36 cellular contexts compared by ENCODE assay signal in genomic region chrX:873016-873415, GRCh38.
DNase-seq lines count a peak whose midpoint lies in the region; ATAC-seq, FAIRE-seq and TF ChIP-seq lines count a peak whose summit lies in the region.
"Had no signal": no experiment of that assay in that cellular context is flagged by ENCODE, and none has a peak within 500 bp of the region (broad histone marks: within the 10 kb centered on the region; RNA-seq: fewer than 3 reads in every experiment).

No MANE protein-coding gene starts in this region.

- intact Hi-C loops in left ventricle myocardium superior (cut with micrococcal nuclease), result no loop called here
- intact Hi-C loops in activated T-helper 1 cell treated with anti-CD3 and anti-CD28 coated beads, Interleukin-12 subunit alpha, Interleukin-12 subunit beta, Interleukin-2, Interleukin-4 antibody, amounts not matched to agents 30 ng/mL and 10 ng/mL and 1 ng/mL, durations not matched to agents 14 hours and 24 hours and 36 hours (cut with micrococcal nuclease), result no loop called here

- H3K18ac ChIP-seq in H1 (ENCODE audit: extremely low read depth, low read length), result no peak overlapping the region; the same call in 1 of the 2 replicates

- no peaks in the 10 kb centered on the region; the same call in 1 of the 2 replicates for H3K23me2 ChIP-seq in H1 (ENCODE audit: low read depth, low read length)

- TF ChIP-seq POLR2A in H1 (IDR thresholded peaks at IDR 0.05; ENCODE audit: control extremely low read depth in 1 of 2, low read depth in 2 of 2, low read length in 2 of 2), result no peak

- no peaks in the 10 kb centered on the region for H3K36me3 Mint-ChIP-seq in activated T-helper 1 cell treated with anti-CD3 and anti-CD28 coated beads, Interleukin-12 subunit alpha, Interleukin-12 subunit beta, Interleukin-2, Interleukin-4 antibody, amounts not matched to agents 30 ng/mL and 10 ng/mL and 1 ng/mL, durations not matched to agents 14 hours and 24 hours and 36 hours (ENCODE audit: low read depth)
- H3K36me3 Mint-ChIP-seq: CD14-positive monocyte; CD4-positive, alpha-beta memory T cell; CD4-positive, CD25-positive, alpha-beta regulatory T cell; CD8-positive, alpha-beta memory T cell; CD8-positive, alpha-beta T cell had no signal

- FAIRE-seq in H1 (lab: Jason Lieb, UNC) (no peak), small intestine (lab: Jason Lieb, UNC) (no peak)
- FAIRE-seq: A549, D721Med had no signal

- no peak overlapping the region for H3K4ac ChIP-seq in H1 (replicated peaks; ENCODE audit: insufficient read length, low read depth, low read length)

- no peak overlapping the region for H3K4me3 Mint-ChIP-seq in activated T-helper 1 cell treated with anti-CD3 and anti-CD28 coated beads, Interleukin-12 subunit alpha, Interleukin-12 subunit beta, Interleukin-2, Interleukin-4 antibody, amounts not matched to agents 30 ng/mL and 10 ng/mL and 1 ng/mL, durations not matched to agents 14 hours and 24 hours and 36 hours
- H3K4me3 Mint-ChIP-seq: B cell; CD4-positive, alpha-beta memory T cell; CD4-positive, alpha-beta T cell; CD4-positive, CD25-positive, alpha-beta regulatory T cell; CD8-positive, alpha-beta memory T cell; CD8-positive, alpha-beta T cell had no signal

- 0 out of 2 replicates have a peak, but pooled peaks cover 4% of the 10 kb centered on the region for H3K79me1 ChIP-seq in H1 (ENCODE audit: low read depth, low read length)

- POLR2A ChIA-PET in H1 (lab: Charles Lee; ENCODE audit: partially characterized antibody), result no interaction called here

- H3K4me1 ChIP-seq in SJCRH30 (no peaks in the 10 kb centered on the region; the same call in 1 of the 2 replicates), H1 (replicated peaks in 1 of 4; ENCODE audit: control insufficient read depth in 3 of 4, insufficient read depth in 4 of 4, low read length in 3 of 4) (0 out of 7 replicates have a peak, but pooled peaks cover 0 to under 1% (median 0%) of the 10 kb centered on the region in 4 experiments), small intestine (ENCODE audit: control insufficient read depth in 2 of 2, insufficient read depth in 1 of 2, low read depth in 1 of 2, low read length in 1 of 2) (no peaks in the 10 kb centered on the region)
- H3K4me1 ChIP-seq: A549; BE2C; BLaER1; BLaER1 treated with 17β-estradiol and CSF1 and Interleukin-3, amounts not matched to agents 10 nM and 100 nM; Caco-2 had no signal

- no peaks in the 10 kb centered on the region for H3K27me3 ChIP-seq in MG63
- H3K27me3 ChIP-seq in SJCRH30, result no peaks in the 10 kb centered on the region
- H3K27me3 ChIP-seq in H1 (replicated peaks in 1 of 4; ENCODE audit: control insufficient read depth in 3 of 4, extremely low read depth in 1 of 4, insufficient read depth in 3 of 4, low read length in 3 of 4), result no peaks in the 10 kb centered on the region
- H3K27me3 ChIP-seq in small intestine (ENCODE audit: control insufficient read depth in 2 of 2, insufficient read depth in 2 of 2, low read length in 2 of 2), result no peaks in the 10 kb centered on the region
- H3K27me3 ChIP-seq: BE2C; BLaER1; BLaER1 treated with 17β-estradiol and CSF1 and Interleukin-3, amounts not matched to agents 10 nM and 100 nM had no signal

- H3K9me3 ChIP-seq in MG63, result peaks cover 4% of the 10 kb centered on the region; the same call in 1 of the 2 replicates
- H3K9me3 ChIP-seq in SJCRH30 (replicated peaks), result no peaks in the 10 kb centered on the region
- peaks cover 0 to 5% of the 10 kb centered on the region in 2 experiments; a peak in 2 of 4 replicates for H3K9me3 ChIP-seq in H1 (ENCODE audit: insufficient read depth in 2 of 2, low read depth in 1 of 2, low read length in 1 of 2)
- no peaks in the 10 kb centered on the region for H3K9me3 ChIP-seq in small intestine (ENCODE audit: control insufficient read depth, low read depth)
- H3K9me3 ChIP-seq: A549, BE2C, BLaER1 had no signal

- ATAC-seq in left ventricle myocardium superior (no peak), GM21825 (IDR thresholded peaks at IDR 0.05; ENCODE audit: unreplicated experiment) (no peak)
- ATAC-seq: A549; CD8-positive, alpha-beta T cell had no signal

- TF ChIP-seq RAD21 in H1 (IDR thresholded peaks at IDR 0.05 in 1 of 2, conservative IDR thresholded peaks at IDR 0.05 in 1 of 2; ENCODE audit: low read depth in 2 of 2, low read length in 2 of 2), result no peak

- no peak overlapping the region for H3K23ac ChIP-seq in H1 (ENCODE audit: insufficient read length)

- no peak overlapping the region for H3K27ac Mint-ChIP-seq in activated T-helper 1 cell treated with anti-CD3 and anti-CD28 coated beads, Interleukin-12 subunit alpha, Interleukin-12 subunit beta, Interleukin-2, Interleukin-4 antibody, amounts not matched to agents 30 ng/mL and 10 ng/mL and 1 ng/mL, durations not matched to agents 14 hours and 24 hours and 36 hours
- H3K27ac Mint-ChIP-seq: B cell; CD14-positive monocyte; CD4-positive, alpha-beta memory T cell; CD4-positive, alpha-beta T cell; CD4-positive, CD25-positive, alpha-beta regulatory T cell; CD8-positive, alpha-beta memory T cell; CD8-positive, alpha-beta T cell had no signal

- 89% methylated on average over 7 of the region's 7 CpGs; no CpG with 5 or more reads in 1 of the 2 experiments for WGBS in H1 (ENCODE audit: extremely low coverage in 1 of 2, insufficient coverage in 1 of 2, insufficient read length in 1 of 2, insufficient replicate concordance in 2 of 2, low coverage in 1 of 2, low lambda C conversion rate in 2 of 2, missing lambda C conversion rate in 1 of 2), 2 experiments
- WGBS in small intestine, 3 donors, result 86 to 90% (median 88%) methylated on average over 7 of the region's 7 CpGs

- peaks cover 0 to 5% of the 10 kb centered on the region in 2 experiments for H4K20me1 ChIP-seq in H1 (replicated peaks in 1 of 2; ENCODE audit: control insufficient read depth in 1 of 2, insufficient read depth in 2 of 2, low read length in 2 of 2)
- H4K20me1 ChIP-seq: BLaER1 treated with 17β-estradiol and CSF1 and Interleukin-3, amounts not matched to agents 10 nM and 100 nM had no signal

- TF ChIP-seq CTCF in coronary artery (IDR thresholded peaks at IDR 0.05) (no peak), H1 (IDR thresholded peaks at IDR 0.05; ENCODE audit: control extremely low read depth in 1 of 3, insufficient read depth in 1 of 3, low read depth in 1 of 3, low read length in 3 of 3) (no peak)

- H2BK20ac ChIP-seq in H1 (ENCODE audit: low read length), result no peak overlapping the region

- peaks cover 16% of the 10 kb centered on the region for H3K9me3 Mint-ChIP-seq in activated T-helper 1 cell treated with anti-CD3 and anti-CD28 coated beads, Interleukin-12 subunit alpha, Interleukin-12 subunit beta, Interleukin-2, Interleukin-4 antibody, amounts not matched to agents 30 ng/mL and 10 ng/mL and 1 ng/mL, durations not matched to agents 14 hours and 24 hours and 36 hours

- H3K4me1 Mint-ChIP-seq in activated T-helper 1 cell treated with anti-CD3 and anti-CD28 coated beads, Interleukin-12 subunit alpha, Interleukin-12 subunit beta, Interleukin-2, Interleukin-4 antibody, amounts not matched to agents 30 ng/mL and 10 ng/mL and 1 ng/mL, durations not matched to agents 14 hours and 24 hours and 36 hours (ENCODE audit: low read depth), result no peaks in the 10 kb centered on the region
- H3K4me1 Mint-ChIP-seq: B cell; CD14-positive monocyte; CD4-positive, alpha-beta memory T cell; CD4-positive, CD25-positive, alpha-beta regulatory T cell; CD8-positive, alpha-beta memory T cell had no signal

- no peak overlapping the region for H3K9ac ChIP-seq in H1 (replicated peaks in 1 of 4; ENCODE audit: extremely low read depth in 1 of 4, low read depth in 3 of 4, low read length in 3 of 4)
- H3K9ac ChIP-seq: BLaER1; BLaER1 treated with 17β-estradiol and CSF1 and Interleukin-3, amounts not matched to agents 10 nM and 100 nM had no signal

- no peak overlapping the region for H2AK5ac ChIP-seq in H1 (ENCODE audit: low read depth, low read length)

- no peak for TF ChIP-seq EP300 in H1 (IDR thresholded peaks at IDR 0.05; ENCODE audit: borderline replicate concordance in 1 of 2, low read depth in 2 of 2, low read length in 2 of 2)

- H3K4me2 ChIP-seq in H1 (ENCODE audit: insufficient read depth in 1 of 2, low read depth in 2 of 2, low read length in 2 of 2), result no peak overlapping the region; a peak in 1 of 4 replicates
- H3K4me2 ChIP-seq: A549; BLaER1; BLaER1 treated with 17β-estradiol and CSF1 and Interleukin-3, amounts not matched to agents 10 nM and 100 nM had no signal

- CTCF ChIA-PET in H1 (lab: Charles Lee; ENCODE audit: partially characterized antibody), result no interaction called here

- no peak overlapping the region for H2AFZ ChIP-seq in H1 (ENCODE audit: low read length)

- H3K56ac ChIP-seq in H1 (replicated peaks; ENCODE audit: insufficient read length, low read depth, low read length), result no peak overlapping the region

- H4K8ac ChIP-seq in H1 (ENCODE audit: extremely low read depth, insufficient read depth, low read length), result no peak overlapping the region

- H2BK5ac ChIP-seq in H1 (ENCODE audit: low read depth, low read length), result no peak overlapping the region

- H3K79me2 ChIP-seq in H1 (ENCODE audit: control insufficient read depth in 1 of 2, insufficient read depth in 2 of 2, low read length in 2 of 2), result no peaks in the 10 kb centered on the region

- H4K91ac ChIP-seq in H1 (replicated peaks; ENCODE audit: insufficient read length, low read length), result no peak overlapping the region

- H3K4me3 ChIP-seq in MG63, result peak overlapping the region; percentile 46
- H3K4me3 ChIP-seq in SJCRH30, result no peak overlapping the region
- no peak overlapping the region for H3K4me3 ChIP-seq in coronary artery
- no peak overlapping the region for H3K4me3 ChIP-seq in H1 (ENCODE audit: extremely low read depth in 1 of 4, insufficient read depth in 2 of 4, low read depth in 3 of 4, low read length in 4 of 4)
- no peak overlapping the region for H3K4me3 ChIP-seq in small intestine (ENCODE audit: low read depth in 1 of 2, low read length in 2 of 2)
- H3K4me3 ChIP-seq: A549; BLaER1; BLaER1 treated with 17β-estradiol and CSF1 and Interleukin-3, amounts not matched to agents 10 nM and 100 nM had no signal

- no peak overlapping the region for H3K14ac ChIP-seq in H1 (ENCODE audit: insufficient read length)

- H4K5ac ChIP-seq in H1 (ENCODE audit: insufficient read length, low read depth, low read length), result no peak overlapping the region

- H3K36me3 ChIP-seq in MG63 (no peaks in the 10 kb centered on the region), SJCRH30 (no peaks in the 10 kb centered on the region), H1 (ENCODE audit: control insufficient read depth in 2 of 4, insufficient read depth in 4 of 4, low read length in 3 of 4) (peaks cover 0 to 3% (median 0%) of the 10 kb centered on the region in 4 experiments; a peak in 1 of 8 replicates), small intestine (ENCODE audit: control insufficient read depth in 2 of 2, insufficient read depth in 2 of 2, low read length in 2 of 2) (no peaks in the 10 kb centered on the region)
- H3K36me3 ChIP-seq: BE2C; BLaER1; BLaER1 treated with 17β-estradiol and CSF1 and Interleukin-3, amounts not matched to agents 10 nM and 100 nM had no signal

- H3K27ac ChIP-seq in SJCRH30 (no peak overlapping the region), coronary artery (no peak overlapping the region), H1 (ENCODE audit: low read depth, low read length) (no peak overlapping the region), small intestine (ENCODE audit: low read depth in 1 of 2, low read length in 1 of 2) (no peak overlapping the region)
- H3K27ac ChIP-seq: 22Rv1; A549; BLaER1; BLaER1 treated with 17β-estradiol and CSF1 and Interleukin-3, amounts not matched to agents 10 nM and 100 nM; C4-2B had no signal

- 0 out of 2 replicates have a peak overlapping the region, but pooled peaks have one; percentile 39 for H2BK12ac ChIP-seq in H1 (ENCODE audit: low read depth, low read length)

- no peak overlapping the region for H2BK15ac ChIP-seq in H1 (ENCODE audit: low read length)

- DNase-seq in MG63 (no peak), SJCRH30 (peak; percentile 71 to 74), coronary artery (ENCODE audit: low spot score) (peak; percentile 26), H1 (ENCODE audit: low read depth in 1 of 2, low spot score in 2 of 2) (no peak), left ventricle myocardium superior (no peak), small intestine (no peak)
- DNase-seq in activated T-helper 1 cell treated with anti-CD3 and anti-CD28 coated beads, Interleukin-12 subunit alpha, Interleukin-12 subunit beta, Interleukin-2, Interleukin-4 antibody, amounts not matched to agents 30 ng/mL and 10 ng/mL and 1 ng/mL, durations not matched to agents 14 hours and 24 hours and 36 hours (ENCODE audit: low spot score), result no peak
- DNase-seq: 8988T; ACHN; AML-193; BE2C; C1 segment of cervical spinal cord; Caco-2; Calu3; CD4-positive, alpha-beta memory T cell; CD4-positive, alpha-beta T cell; CD4-positive, CD25-positive, alpha-beta regulatory T cell; CD8-positive, alpha-beta memory T cell; CD8-positive, alpha-beta T cell; COR-L47; DMS 273 treated with DMSO at 0.1 percent for 48 hours; DMS153; DMS53; DMS79; DMS79 treated with DMSO at 0.1 percent for 48 hours; DND-41; EL had no signal

- H2BK120ac ChIP-seq in H1 (replicated peaks; ENCODE audit: low read depth, low read length), result no peak overlapping the region

- H3K27me3 Mint-ChIP-seq in activated T-helper 1 cell treated with anti-CD3 and anti-CD28 coated beads, Interleukin-12 subunit alpha, Interleukin-12 subunit beta, Interleukin-2, Interleukin-4 antibody, amounts not matched to agents 30 ng/mL and 10 ng/mL and 1 ng/mL, durations not matched to agents 14 hours and 24 hours and 36 hours (ENCODE audit: insufficient read depth), result no peaks in the 10 kb centered on the region
- H3K27me3 Mint-ChIP-seq: B cell; CD4-positive, CD25-positive, alpha-beta regulatory T cell had no signal

Comparison
In these comparisons a context has a peak if more than half of its experiments do, and no peak if none do; other contexts are left out.
1. DNase-seq: peak in SJCRH30 (2 of 2) and coronary artery (single experiment); none in MG63 (single experiment), H1 (0 of 2), left ventricle myocardium superior (single experiment), activated T-helper 1 cell treated with anti-CD3 and anti-CD28 coated beads, Interleukin-12 subunit alpha, Interleukin-12 subunit beta, Interleukin-2, Interleukin-4 antibody, amounts not matched to agents 30 ng/mL and 10 ng/mL and 1 ng/mL, durations not matched to agents 14 hours and 24 hours and 36 hours (single experiment) and small intestine (single experiment).